8 cellular contexts compared by ENCODE assay signal in genomic region chr7:23184709-23185354, GRCh38. TPM values are rescaled to one million over a fixed set of nuclear protein-coding genes. Genes with fewer than 3 reads are reported as not detected.
DNase-seq lines count a peak whose midpoint lies in the region; ATAC-seq and TF ChIP-seq lines count a peak whose summit lies in the region.

No MANE protein-coding gene starts in this region.

- H3K4me1 Mint-ChIP-seq in type B pancreatic cell (ENCODE audit: unreplicated experiment) = peaks cover 16% of the 10 kb centered on the region

- no peaks in the 10 kb centered on the region for H3K9me3 Mint-ChIP-seq in type B pancreatic cell

- ATAC-seq in GM19328 (IDR thresholded peaks at IDR 0.05; ENCODE audit: unreplicated experiment) (no peak), GM19023 (IDR thresholded peaks at IDR 0.05; ENCODE audit: unreplicated experiment) (no peak)

- DNase-seq in NCI-H2081 (lab: John Stamatoyannopoulos, UW) = peak; percentile 31 to 37
- DNase-seq in NCI-H2081 treated with DMSO at 0.1 percent for 48 hours (lab: John Stamatoyannopoulos, UW) = no peak
- DNase-seq in Karpas-422 = no peak
- peak; percentile 1 for DNase-seq in T1000 (lab: John Stamatoyannopoulos, UW)
- peak; percentile 78 for DNase-seq in globus pallidus (ENCODE audit: low spot score)
- no peak for DNase-seq in type B pancreatic cell (ENCODE audit: extremely low spot score, unreplicated experiment)

- peaks cover 46% of the 10 kb centered on the region for H3K36me3 ChIP-seq in Karpas-422 (ENCODE audit: insufficient read depth, low read length)

- no peaks in the 10 kb centered on the region for H3K27me3 ChIP-seq in Karpas-422 (ENCODE audit: low read length)

- H3K27me3 Mint-ChIP-seq in type B pancreatic cell = peaks cover 4% of the 10 kb centered on the region

- H4K20me1 ChIP-seq in Karpas-422 (ENCODE audit: insufficient read depth, low read depth, low read length) = 0 out of 2 replicates have a peak, but pooled peaks cover 3% of the 10 kb centered on the region

- H3K4me2 ChIP-seq in Karpas-422 (ENCODE audit: low read depth, low read length, poor library complexity, severe bottlenecking) = peak overlapping the region; percentile 95

- peak; percentile 66 for TF ChIP-seq CTCF in type B pancreatic cell (conservative IDR thresholded peaks at IDR 0.05)

- H3K4me3 ChIP-seq in Karpas-422 (ENCODE audit: low read length) = no peak overlapping the region

- H3K9ac ChIP-seq in Karpas-422 (ENCODE audit: low read length) = no peak overlapping the region

- peaks cover 16% of the 10 kb centered on the region for H3K36me3 Mint-ChIP-seq in type B pancreatic cell

- peaks cover 80% of the 10 kb centered on the region for H3K79me2 ChIP-seq in Karpas-422 (ENCODE audit: low read length)

- no peak overlapping the region for H3K27ac Mint-ChIP-seq in type B pancreatic cell

- H3K4me1 ChIP-seq in Karpas-422 (ENCODE audit: low read length) = peaks cover 28% of the 10 kb centered on the region

- H3K4me3 Mint-ChIP-seq in type B pancreatic cell = no peak overlapping the region

- H3K9me3 ChIP-seq in Karpas-422 (ENCODE audit: low read length) = no peaks in the 10 kb centered on the region

- H3K9me2 ChIP-seq in Karpas-422 (replicated peaks; ENCODE audit: insufficient read depth, low read length) = no peaks in the 10 kb centered on the region

- H2AFZ ChIP-seq in Karpas-422 (ENCODE audit: low read length) = no peak overlapping the region

- H3K27ac ChIP-seq in Karpas-422 (ENCODE audit: low read length) = no peak overlapping the region

RNA-seq across cellular contexts. Expression of gene NUP42, which starts 3.0 kb away (rescaled TPM):
- 68.6 and 94.8 TPM in 2 replicates for total RNA-seq in Karpas-422 (2014; rRNA removed; shearing (Covaris generic); ENCODE audit: low replicate concordance)
- total RNA-seq in type B pancreatic cell (ENCODE audit: low replicate concordance) = 22.3 and 38.4 TPM in 2 replicates

Comparison
In these comparisons a context has a peak if more than half of its experiments do, and no peak if none do; other contexts are left out.
1. DNase-seq: peak in NCI-H2081 (2 of 2), T1000 (single experiment) and globus pallidus (single experiment); none in NCI-H2081 treated with DMSO at 0.1 percent for 48 hours (single experiment), Karpas-422 (single experiment) and type B pancreatic cell (single experiment).